ENCODE assay signal across 8 cellular contexts in the genomic region with DNA sequence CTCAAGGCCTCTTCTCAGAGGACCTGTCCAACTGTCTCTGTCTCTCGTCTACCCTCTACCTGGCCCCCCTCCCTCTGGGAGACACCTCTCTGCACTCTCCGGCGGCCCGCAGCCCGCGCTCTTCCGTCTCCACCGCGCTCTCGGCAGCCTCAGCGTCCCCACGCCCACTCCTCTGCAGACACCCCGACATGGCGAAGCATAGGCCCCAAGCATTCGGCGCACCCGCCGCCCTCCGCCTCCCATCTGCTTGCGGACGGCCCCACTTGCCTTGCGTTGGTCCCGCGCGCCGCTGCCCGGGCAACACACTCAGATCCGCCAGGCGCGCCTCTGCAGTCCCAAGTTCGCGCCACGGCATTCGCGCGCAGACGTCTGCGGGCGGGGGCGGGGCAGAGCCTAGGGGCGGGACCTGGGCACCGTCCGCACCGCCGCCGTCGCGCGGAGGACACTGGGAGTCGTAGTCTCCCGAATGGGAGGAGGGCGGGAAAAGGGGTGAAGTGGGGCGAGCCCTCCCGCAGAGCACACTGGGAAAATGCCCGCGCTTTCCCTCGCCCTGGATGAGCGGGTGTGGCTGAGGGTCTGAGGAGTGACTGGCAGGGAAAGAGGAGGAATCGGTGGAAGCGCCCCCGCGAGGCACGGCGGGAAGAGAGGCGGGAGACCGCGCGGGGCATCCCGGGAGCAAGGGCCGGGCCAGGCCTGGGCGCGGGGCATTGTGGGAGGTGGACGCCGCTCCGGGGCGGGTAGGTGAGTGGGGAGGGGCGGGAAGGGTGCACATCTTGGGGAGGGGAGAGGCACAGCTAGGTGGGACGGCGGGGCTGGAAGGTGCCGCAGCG. TPM values are rescaled to one million over a fixed set of nuclear protein-coding genes. Genes with fewer than 3 reads are reported as not detected.
A peak's percentile ranks its signal among the peaks of the same experiment; 100 is the strongest.
DNase-seq lines count a peak whose midpoint lies in the region; ATAC-seq and TF ChIP-seq lines count a peak whose summit lies in the region.

A gene (minus strand): TSS at position 371 of the 830 bp plus-strand sequence. CDS start 4,778 bp downstream, outside the sequence.
A gene (plus strand): TSS at position 707 of the 830 bp plus-strand sequence. CDS start 1,123 bp downstream, outside the sequence.

- TF ChIP-seq POLR2A in GM19099 (IDR thresholded peaks at IDR 0.05; ENCODE audit: extremely low read depth, insufficient read length, low read depth) = peak; percentile 59

- ATAC-seq in HG03378 (IDR thresholded peaks at IDR 0.05; ENCODE audit: unreplicated experiment) = peak; percentile 65

- DNase-seq in Ammon's horn (ENCODE audit: low spot score) = peak; percentile 96
- DNase-seq in NCI-H510A (lab: John Stamatoyannopoulos, UW) = peak; percentile 92
- DNase-seq in activated CD4-positive, alpha-beta T cell treated with anti-CD3 and anti-CD28 coated beads for 1 hour = peak; percentile 84
- DNase-seq in cerebellum (ENCODE audit: low spot score) = peak; percentile 96
- DNase-seq in kidney glomerular epithelial cell (lab: John Stamatoyannopoulos, UW) = peak; percentile 94
- DNase-seq in stimulated activated CD4-positive, alpha-beta T cell treated with anti-CD3 and anti-CD28 coated beads, Interleukin-15, amount 100 ng/mL, for 48 hours (ENCODE audit: low read depth in 2 of 2) = peak; percentile 85 to 88

RNA-seq across cellular contexts. Expression of the first gene that starts in this region (rescaled TPM):
- 29.9 TPM for total RNA-seq in cerebellum

RNA-seq across cellular contexts. Expression of the second gene that starts in this region (rescaled TPM):
- total RNA-seq in cerebellum = 2.9 TPM

Comparison
In these comparisons a context has a peak if more than half of its experiments do, and no peak if none do; other contexts are left out.
1. Peak in every context shown above with its lines: DNase-seq and ATAC-seq.